ENCODE assay signal across 35 cellular contexts in the genomic region with DNA sequence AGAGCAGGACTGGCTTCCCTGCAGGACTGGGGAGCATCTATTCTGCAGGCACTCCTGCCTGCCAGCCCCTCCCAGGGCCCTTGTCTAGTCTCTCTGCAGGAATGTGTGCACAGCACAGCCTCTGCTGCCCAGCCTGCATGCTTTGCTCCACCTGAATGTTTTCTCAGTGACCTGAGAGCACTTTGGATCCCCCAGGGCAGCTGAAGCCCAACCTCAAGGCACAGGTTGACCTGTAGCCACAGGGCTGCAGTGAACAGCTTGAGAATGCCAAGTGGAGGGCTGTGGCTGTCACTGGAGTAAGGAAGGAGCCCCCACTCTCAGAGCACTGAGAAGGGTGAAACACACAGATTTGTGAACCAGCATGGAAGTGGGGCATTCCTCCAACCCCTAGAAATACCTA.
"Had no signal": no experiment of that assay in that cellular context is flagged by ENCODE, and none has a peak within 500 bp of the region (broad histone marks: within the 10 kb centered on the region; RNA-seq: fewer than 3 reads in every experiment).

No MANE protein-coding gene starts in this region.

- H3K27ac Mint-ChIP-seq: activated CD4-positive, alpha-beta memory T cell treated with anti-CD3 and anti-CD28 coated beads, Interleukin-2, amount 10 ng/mL, durations not matched to agents 7 days and 5 days; activated CD8-positive, alpha-beta memory T cell treated with anti-CD3 and anti-CD28 coated beads, Interleukin-2, amount 10 ng/mL, durations not matched to agents 7 days and 5 days; activated naive CD4-positive, alpha-beta T cell treated with anti-CD3 and anti-CD28 coated beads, Interleukin-2, amount 10 ng/mL, durations not matched to agents 7 days and 5 days; activated naive CD8-positive, alpha-beta T cell; activated naive CD8-positive, alpha-beta T cell treated with anti-CD3 and anti-CD28 coated beads, Interleukin-2, amount 50 U/mL, for 24 hours; brain had no signal

- H3K9me3 Mint-ChIP-seq: brain had no signal

- H3K27ac ChIP-seq: PC-9, RWPE1, VCaP had no signal

- H3K27me3 Mint-ChIP-seq: activated CD4-positive, alpha-beta memory T cell treated with anti-CD3 and anti-CD28 coated beads, Interleukin-2, amount 10 ng/mL, durations not matched to agents 7 days and 5 days; activated CD8-positive, alpha-beta memory T cell treated with anti-CD3 and anti-CD28 coated beads, Interleukin-2, amount 10 ng/mL, durations not matched to agents 7 days and 5 days; activated naive CD4-positive, alpha-beta T cell treated with anti-CD3 and anti-CD28 coated beads, Interleukin-2, amount 10 ng/mL, durations not matched to agents 7 days and 5 days; activated naive CD8-positive, alpha-beta T cell treated with anti-CD3 and anti-CD28 coated beads, Interleukin-2, amount 50 U/mL, for 24 hours; brain had no signal

- H3K4me3 ChIP-seq: K562, PC-9 had no signal

- ATAC-seq: activated CD8-positive, alpha-beta memory T cell treated with anti-CD3 and anti-CD28 coated beads, Interleukin-2, amount 10 ng/mL, durations not matched to agents 7 days and 5 days; K562; Right ventricle myocardium inferior; SK-N-SH treated with all-trans-retinoic acid at 6 μM for 48 hours had no signal

- H3K4me2 ChIP-seq: PC-9 had no signal

- H2AFZ ChIP-seq: PC-9 had no signal

- H3K36me3 Mint-ChIP-seq: activated CD8-positive, alpha-beta memory T cell treated with anti-CD3 and anti-CD28 coated beads, Interleukin-2, amount 10 ng/mL, durations not matched to agents 7 days and 5 days; activated naive CD4-positive, alpha-beta T cell treated with anti-CD3 and anti-CD28 coated beads, Interleukin-2, amount 10 ng/mL, durations not matched to agents 7 days and 5 days; activated naive CD8-positive, alpha-beta T cell; brain had no signal

- DNase-seq: activated CD4-positive, alpha-beta memory T cell treated with anti-CD3 and anti-CD28 coated beads, Interleukin-2, amount 10 ng/mL, durations not matched to agents 7 days and 5 days; activated CD4-positive, alpha-beta T cell treated with anti-CD3 and anti-CD28 coated beads for 1 hour; activated CD4-positive, alpha-beta T cell treated with anti-CD3 and anti-CD28 coated beads for 48 hours; activated CD4-positive, CD25-positive, alpha-beta regulatory T cell; activated CD8-positive, alpha-beta memory T cell treated with anti-CD3 and anti-CD28 coated beads for 24 hours; activated CD8-positive, alpha-beta memory T cell treated with anti-CD3 and anti-CD28 coated beads, Interleukin-2, amount 10 ng/mL, durations not matched to agents 7 days and 5 days; activated CD8-positive, alpha-beta memory T cell treated with anti-CD3 and anti-CD28 coated beads, Interleukin-2, amount 50 U/mL, for 48 hours; activated effector memory CD4-positive, alpha-beta T cell treated with Interleukin-2 at 50 U/mL for 16 hours; activated naive CD4-positive, alpha-beta T cell treated with anti-CD3 and anti-CD28 coated beads, Interleukin-2, amount 10 ng/mL, durations not matched to agents 7 days and 5 days; activated naive CD8-positive, alpha-beta T cell treated with anti-CD3 and anti-CD28 coated beads, Interleukin-2, amount 50 U/mL, for 24 hours; activated T-cell treated with anti-CD3 and anti-CD28 coated beads, Interleukin-2, amount 50 U/mL, for 48 hours; anterior cingulate cortex; caudate nucleus; NCI-H1105; NCI-H1436; NCI-H1694; NCI-H1930; NCI-H2171; NCI-H510A; NCI-H526; NCI-H748 treated with DMSO at 0.1 percent for 48 hours; NK-92 treated with Interleukin-12 subunit alpha and Interleukin-12 subunit beta, amount 100 ng/mL, for 24 hours; PC-9; SIG-M5; SW 1271; T-helper 1 cell; T-helper 2 cell; T-helper 9 cell had no signal

- H3K4me3 Mint-ChIP-seq: activated CD4-positive, alpha-beta memory T cell treated with anti-CD3 and anti-CD28 coated beads, Interleukin-2, amount 10 ng/mL, durations not matched to agents 7 days and 5 days; activated CD8-positive, alpha-beta memory T cell treated with anti-CD3 and anti-CD28 coated beads, Interleukin-2, amount 10 ng/mL, durations not matched to agents 7 days and 5 days; activated naive CD4-positive, alpha-beta T cell treated with anti-CD3 and anti-CD28 coated beads, Interleukin-2, amount 10 ng/mL, durations not matched to agents 7 days and 5 days; activated naive CD8-positive, alpha-beta T cell; activated naive CD8-positive, alpha-beta T cell treated with anti-CD3 and anti-CD28 coated beads, Interleukin-2, amount 50 U/mL, for 24 hours; brain had no signal

- H3K4me1 Mint-ChIP-seq: activated CD4-positive, alpha-beta memory T cell treated with anti-CD3 and anti-CD28 coated beads, Interleukin-2, amount 10 ng/mL, durations not matched to agents 7 days and 5 days; activated CD8-positive, alpha-beta memory T cell treated with anti-CD3 and anti-CD28 coated beads, Interleukin-2, amount 10 ng/mL, durations not matched to agents 7 days and 5 days; activated naive CD4-positive, alpha-beta T cell treated with anti-CD3 and anti-CD28 coated beads, Interleukin-2, amount 10 ng/mL, durations not matched to agents 7 days and 5 days; activated naive CD8-positive, alpha-beta T cell treated with anti-CD3 and anti-CD28 coated beads, Interleukin-2, amount 50 U/mL, for 24 hours; brain had no signal
